Comparison of ENCODE assay signal across 13 cellular contexts in genomic region chr21:29639366-29640232, GRCh38.
DNase-seq lines count a peak whose midpoint lies in the region; ATAC-seq and TF ChIP-seq lines count a peak whose summit lies in the region.
"Had no signal": no experiment of that assay in that cellular context is flagged by ENCODE, and none has a peak within 500 bp of the region (broad histone marks: within the 10 kb centered on the region; RNA-seq: fewer than 3 reads in every experiment).

No MANE protein-coding gene starts in this region.

- H3K27me3 ChIP-seq in osteoblast (ENCODE audit: insufficient read depth, low read length) (no peaks in the 10 kb centered on the region), SK-N-SH (ENCODE audit: insufficient read depth) (no peaks in the 10 kb centered on the region), SJCRH30 (no peaks in the 10 kb centered on the region)
- H3K27me3 ChIP-seq: right lobe of liver, suprapubic skin had no signal

- H3F3A ChIP-seq in SK-N-SH (replicated peaks; ENCODE audit: insufficient read depth): no peaks in the 10 kb centered on the region

- peak; percentile 5 for DNase-seq in osteoblast (ENCODE audit: insufficient read length, low spot score, missing footprints)
- DNase-seq in SK-N-SH: no peak
- DNase-seq in lower leg skin (ENCODE audit: low spot score in 2 of 2): no peak
- DNase-seq in SJCRH30: no peak
- DNase-seq: activated naive CD8-positive, alpha-beta T cell treated with anti-CD3 and anti-CD28 coated beads, Interleukin-2, amount 10 ng/mL, durations not matched to agents 7 days and 5 days; NCI-H1694 treated with DMSO at 0.1 percent for 48 hours; right lobe of liver; T-helper 17 cell had no signal

- H3K79me2 ChIP-seq in osteoblast (ENCODE audit: insufficient read depth, low read length) (no peaks in the 10 kb centered on the region), SK-N-SH (ENCODE audit: insufficient read depth) (no peaks in the 10 kb centered on the region)

- H2AFZ ChIP-seq in osteoblast (ENCODE audit: low read length) (no peak overlapping the region), SK-N-SH (ENCODE audit: low read depth) (no peak overlapping the region)

- no peak for TF ChIP-seq RAD21 in SK-N-SH (IDR thresholded peaks at IDR 0.05; ENCODE audit: low read length)

- no peak overlapping the region for H3K4me3 ChIP-seq in osteoblast (ENCODE audit: insufficient read depth, low read length)
- no peak overlapping the region for H3K4me3 ChIP-seq in SK-N-SH (ENCODE audit: low read depth in 2 of 2, low read length in 1 of 2)
- no peak overlapping the region for H3K4me3 ChIP-seq in lower leg skin (ENCODE audit: low read depth, poor library complexity, severe bottlenecking)
- no peak overlapping the region for H3K4me3 ChIP-seq in SJCRH30
- H3K4me3 ChIP-seq: HAP-1, right lobe of liver, suprapubic skin had no signal

- H3K27ac ChIP-seq in osteoblast (ENCODE audit: low read depth, low read length): no peak overlapping the region
- H3K27ac ChIP-seq in SK-N-SH (ENCODE audit: low read depth in 2 of 2, low read length in 1 of 2): no peak overlapping the region
- H3K27ac ChIP-seq in SJCRH30: no peak overlapping the region
- H3K27ac ChIP-seq: right lobe of liver, suprapubic skin had no signal

- H3K9me3 ChIP-seq in osteoblast (ENCODE audit: low read depth, low read length) (no peaks in the 10 kb centered on the region), SK-N-SH (no peaks in the 10 kb centered on the region), SJCRH30 (replicated peaks) (no peaks in the 10 kb centered on the region)
- H3K9me3 ChIP-seq: HAP-1, right lobe of liver, suprapubic skin had no signal

- H3K9ac ChIP-seq in SK-N-SH: no peak overlapping the region

- H3K4me1 ChIP-seq in osteoblast (ENCODE audit: insufficient read depth, low read length) (no peaks in the 10 kb centered on the region), SK-N-SH (ENCODE audit: control insufficient read depth in 1 of 2, insufficient read depth in 2 of 2, low read depth in 1 of 2, low read length in 1 of 2) (0 out of 4 replicates have a peak, but pooled peaks cover 0 to 3% of the 10 kb centered on the region in 2 experiments), SJCRH30 (no peaks in the 10 kb centered on the region)
- H3K4me1 ChIP-seq: HAP-1, right lobe of liver, suprapubic skin had no signal

- no peaks in the 10 kb centered on the region for H3K9me2 ChIP-seq in SK-N-SH

- CTCF ChIA-PET in SK-N-SH (lab: Yijun Ruan, JAX): no interaction called here

- H4K20me1 ChIP-seq in osteoblast (ENCODE audit: insufficient read depth, low read length) (no peaks in the 10 kb centered on the region), SK-N-SH (ENCODE audit: insufficient read depth) (no peaks in the 10 kb centered on the region)

- intact Hi-C loops in lower leg skin (cut with DNase I; ENCODE audit: low total_unique reads): no loop called here

- 61% methylated on average over 6 of the region's 6 CpGs for WGBS in SK-N-SH (ENCODE audit: low lambda C conversion rate)
- 75 to 85% methylated on average over 6 of the region's 6 CpGs for WGBS in lower leg skin, 2 donors

- H3K4me2 ChIP-seq in osteoblast (ENCODE audit: insufficient read depth, low read length): no peak overlapping the region
- H3K4me2 ChIP-seq in SK-N-SH: no peak overlapping the region

- POLR2A ChIA-PET in SK-N-SH (lab: Yijun Ruan, JAX): no interaction called here

- TF ChIP-seq POLR2A in lower leg skin (IDR thresholded peaks at IDR 0.05): no peak

- ATAC-seq in GM19043 (IDR thresholded peaks at IDR 0.05; ENCODE audit: low read depth, unreplicated experiment) (peak; percentile 40), HG02610 (IDR thresholded peaks at IDR 0.05; ENCODE audit: unreplicated experiment) (peak; percentile 47), HG03469 (IDR thresholded peaks at IDR 0.05; ENCODE audit: unreplicated experiment) (peak; percentile 30)
- ATAC-seq: T-helper 17 cell had no signal

- TF ChIP-seq CTCF in osteoblast (IDR thresholded peaks at IDR 0.05; ENCODE audit: extremely low read depth, low read depth, low read length) (no peak), SK-N-SH (IDR thresholded peaks at IDR 0.05) (no peak), lower leg skin (IDR thresholded peaks at IDR 0.05) (no peak)

- H3K36me3 ChIP-seq in osteoblast (ENCODE audit: insufficient read depth, low read length): no peaks in the 10 kb centered on the region
- H3K36me3 ChIP-seq in SK-N-SH (replicated peaks in 1 of 2; ENCODE audit: control insufficient read depth in 1 of 2, insufficient read depth in 2 of 2, low read length in 1 of 2): no peaks in the 10 kb centered on the region
- H3K36me3 ChIP-seq in SJCRH30: no peaks in the 10 kb centered on the region
- H3K36me3 ChIP-seq: HAP-1, right lobe of liver, suprapubic skin had no signal

- no peak for TF ChIP-seq EP300 in SK-N-SH (IDR thresholded peaks at IDR 0.05; ENCODE audit: borderline replicate concordance in 1 of 2, low read depth in 1 of 2, low read length in 1 of 2)

TF ChIP-seq in SK-N-SH, 30 proteins besides CTCF, POLR2A, EP300 and RAD21:
- no peak for TF ChIP-seq GABPA (IDR thresholded peaks at IDR 0.05; ENCODE audit: low read depth)
- TF ChIP-seq FOXJ3 (CRISPR knock-in tag; IDR thresholded peaks at IDR 0.05): no peak
- TF ChIP-seq, protein P1, sequence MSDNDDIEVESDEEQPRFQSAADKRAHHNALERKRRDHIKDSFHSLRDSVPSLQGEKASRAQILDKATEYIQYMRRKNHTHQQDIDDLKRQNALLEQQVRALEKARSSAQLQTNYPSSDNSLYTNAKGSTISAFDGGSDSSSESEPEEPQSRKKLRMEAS (IDR thresholded peaks at IDR 0.05; ENCODE audit: low read depth): no peak
- no peak for TF ChIP-seq FOXM1 (IDR thresholded peaks at IDR 0.05; ENCODE audit: low read depth)
- no peak for TF ChIP-seq JUND (IDR thresholded peaks at IDR 0.05)
- TF ChIP-seq POLR2AphosphoS5 (IDR thresholded peaks at IDR 0.05; ENCODE audit: low read depth, low read length): no peak
- no peak for TF ChIP-seq RXRA (IDR thresholded peaks at IDR 0.05; ENCODE audit: borderline replicate concordance, low read depth)
- no peak for TF ChIP-seq MXI1 (IDR thresholded peaks at IDR 0.05; ENCODE audit: low read depth, low read length)
- TF ChIP-seq YY1 (IDR thresholded peaks at IDR 0.05; ENCODE audit: low read depth): no peak
- TF ChIP-seq GATA2 (CRISPR knock-in tag; IDR thresholded peaks at IDR 0.05): no peak
- TF ChIP-seq CHD2 (IDR thresholded peaks at IDR 0.05; ENCODE audit: low read length, partially characterized antibody): no peak
- no peak for TF ChIP-seq FOSL2 (IDR thresholded peaks at IDR 0.05; ENCODE audit: borderline replicate concordance, low read depth)
- TF ChIP-seq ZBTB33 (IDR thresholded peaks at IDR 0.05; ENCODE audit: borderline replicate concordance, low read depth): no peak
